31 cellular contexts compared by ENCODE assay signal in genomic region chr1:48480504-48480903, GRCh38. TPM values are rescaled to one million over a fixed set of nuclear protein-coding genes. Genes with fewer than 3 reads are reported as not detected.
"Had no signal": no experiment of that assay in that cellular context is flagged by ENCODE, and none has a peak within 500 bp of the region (broad histone marks: within the 10 kb centered on the region; RNA-seq: fewer than 3 reads in every experiment).

No MANE protein-coding gene starts in this region.

- H3K27ac ChIP-seq: ascending aorta, cardiac muscle cell, KMS-11, PC-9, VCaP had no signal

- H3K4me1 Mint-ChIP-seq: activated CD4-positive, alpha-beta memory T cell treated with anti-CD3 and anti-CD28 coated beads, Interleukin-2, amount 10 ng/mL, durations not matched to agents 7 days and 5 days; activated CD8-positive, alpha-beta memory T cell treated with anti-CD3 and anti-CD28 coated beads, Interleukin-2, amount 10 ng/mL, durations not matched to agents 7 days and 5 days; activated naive CD4-positive, alpha-beta T cell treated with anti-CD3 and anti-CD28 coated beads, Interleukin-2, amount 50 U/mL, for 24 hours; activated naive CD8-positive, alpha-beta T cell treated with anti-CD3 and anti-CD28 coated beads, Interleukin-2, amount 10 ng/mL, durations not matched to agents 7 days and 5 days; central memory CD8-positive, alpha-beta T cell had no signal

- H3K4me2 ChIP-seq: KMS-11, PC-9 had no signal

- H3K27me3 ChIP-seq: ascending aorta had no signal

- DNase-seq: activated CD4-positive, alpha-beta memory T cell treated with anti-CD3 and anti-CD28 coated beads, Interleukin-2, amount 10 ng/mL, durations not matched to agents 7 days and 5 days; activated CD4-positive, alpha-beta T cell treated with anti-CD3 and anti-CD28 coated beads for 1 hour; activated CD4-positive, alpha-beta T cell treated with anti-CD3 and anti-CD28 coated beads for 48 hours; activated CD4-positive, CD25-positive, alpha-beta regulatory T cell; activated CD8-positive, alpha-beta memory T cell treated with anti-CD3 and anti-CD28 coated beads for 24 hours; activated CD8-positive, alpha-beta memory T cell treated with anti-CD3 and anti-CD28 coated beads, Interleukin-2, amount 10 ng/mL, durations not matched to agents 7 days and 5 days; activated CD8-positive, alpha-beta memory T cell treated with anti-CD3 and anti-CD28 coated beads, Interleukin-2, amount 50 U/mL, for 48 hours; activated effector memory CD4-positive, alpha-beta T cell treated with Interleukin-2 at 50 U/mL for 16 hours; activated naive CD8-positive, alpha-beta T cell treated with anti-CD3 and anti-CD28 coated beads, Interleukin-2, amount 10 ng/mL, durations not matched to agents 7 days and 5 days; activated T-cell treated with anti-CD3 and anti-CD28 coated beads, Interleukin-2, amount 50 U/mL, for 48 hours; amygdala; NCI-H1092 treated with DMSO at 0.1 percent for 48 hours; NCI-H146; NCI-H187; NCI-H2029 treated with DMSO at 0.1 percent for 48 hours; NCI-H2107; NCI-H226; NCI-H446 treated with DMSO at 0.1 percent for 48 hours; NCI-H69; PC-9; Right ventricle myocardium superior; SW 1271; T-helper 1 cell; T-helper 2 cell; T-helper 9 cell had no signal

- H3K9me3 Mint-ChIP-seq: activated CD4-positive, alpha-beta memory T cell treated with anti-CD3 and anti-CD28 coated beads, Interleukin-2, amount 10 ng/mL, durations not matched to agents 7 days and 5 days; activated naive CD4-positive, alpha-beta T cell treated with anti-CD3 and anti-CD28 coated beads, Interleukin-2, amount 50 U/mL, for 24 hours; central memory CD8-positive, alpha-beta T cell had no signal

- H3K36me3 ChIP-seq: ascending aorta, cardiac muscle cell had no signal

- H3K9me3 ChIP-seq: ascending aorta had no signal

- H3K27me3 Mint-ChIP-seq: activated CD4-positive, alpha-beta memory T cell treated with anti-CD3 and anti-CD28 coated beads, Interleukin-2, amount 10 ng/mL, durations not matched to agents 7 days and 5 days had no signal

- H3K4me1 ChIP-seq: ascending aorta had no signal

- H3K27ac Mint-ChIP-seq: activated CD4-positive, alpha-beta memory T cell treated with anti-CD3 and anti-CD28 coated beads, Interleukin-2, amount 10 ng/mL, durations not matched to agents 7 days and 5 days; activated CD8-positive, alpha-beta memory T cell treated with anti-CD3 and anti-CD28 coated beads, Interleukin-2, amount 10 ng/mL, durations not matched to agents 7 days and 5 days; activated naive CD4-positive, alpha-beta T cell treated with anti-CD3 and anti-CD28 coated beads, Interleukin-2, amount 50 U/mL, for 24 hours; activated naive CD8-positive, alpha-beta T cell treated with anti-CD3 and anti-CD28 coated beads, Interleukin-2, amount 10 ng/mL, durations not matched to agents 7 days and 5 days had no signal

- H3K4me3 ChIP-seq: ascending aorta, cardiac muscle cell, PC-9 had no signal

- H2AFZ ChIP-seq: PC-9 had no signal

- ATAC-seq: activated CD8-positive, alpha-beta memory T cell treated with anti-CD3 and anti-CD28 coated beads, Interleukin-2, amount 10 ng/mL, durations not matched to agents 7 days and 5 days had no signal

- H3K36me3 Mint-ChIP-seq: activated CD8-positive, alpha-beta memory T cell treated with anti-CD3 and anti-CD28 coated beads, Interleukin-2, amount 10 ng/mL, durations not matched to agents 7 days and 5 days; activated naive CD4-positive, alpha-beta T cell treated with anti-CD3 and anti-CD28 coated beads, Interleukin-2, amount 50 U/mL, for 24 hours; activated naive CD8-positive, alpha-beta T cell treated with anti-CD3 and anti-CD28 coated beads, Interleukin-2, amount 10 ng/mL, durations not matched to agents 7 days and 5 days had no signal

- H3K4me3 Mint-ChIP-seq: activated CD4-positive, alpha-beta memory T cell treated with anti-CD3 and anti-CD28 coated beads, Interleukin-2, amount 10 ng/mL, durations not matched to agents 7 days and 5 days; activated CD8-positive, alpha-beta memory T cell treated with anti-CD3 and anti-CD28 coated beads, Interleukin-2, amount 10 ng/mL, durations not matched to agents 7 days and 5 days; activated naive CD4-positive, alpha-beta T cell treated with anti-CD3 and anti-CD28 coated beads, Interleukin-2, amount 50 U/mL, for 24 hours; activated naive CD8-positive, alpha-beta T cell treated with anti-CD3 and anti-CD28 coated beads, Interleukin-2, amount 10 ng/mL, durations not matched to agents 7 days and 5 days; central memory CD8-positive, alpha-beta T cell had no signal

- H3K9ac ChIP-seq: KMS-11 had no signal

RNA-seq across cellular contexts. Expression of gene SPATA6, which starts 8.5 kb away (rescaled TPM):
- total RNA-seq: PC-9 had no signal
